ENCODE assay signal across 15 cellular contexts in genomic region chr11:14356342-14356741, GRCh38. TPM values are rescaled to one million over a fixed set of nuclear protein-coding genes. Genes with fewer than 3 reads are reported as not detected.
DNase-seq lines count a peak whose midpoint lies in the region; ATAC-seq and TF ChIP-seq lines count a peak whose summit lies in the region.
"Had no signal": no experiment of that assay in that cellular context is flagged by ENCODE, and none has a peak within 500 bp of the region (broad histone marks: within the 10 kb centered on the region; RNA-seq: fewer than 3 reads in every experiment).

No MANE protein-coding gene starts in this region.

- no peaks in the 10 kb centered on the region for H3K9me3 Mint-ChIP-seq in activated naive CD4-positive, alpha-beta T cell treated with anti-CD3 and anti-CD28 coated beads for 36 hours
- H3K9me3 Mint-ChIP-seq in activated naive CD4-positive, alpha-beta T cell treated with anti-CD3 and anti-CD28 coated beads, Interleukin-2, amount 50 U/mL, for 72 hours = no peaks in the 10 kb centered on the region
- H3K9me3 Mint-ChIP-seq in activated B cell treated with CpG ODN at 0.5 μM for 24 hours (no peaks in the 10 kb centered on the region), CD14-positive monocyte (peaks cover 0 to 8% (median 2%) of the 10 kb centered on the region in 7 donors)
- H3K9me3 Mint-ChIP-seq in stimulated activated effector memory CD8-positive, alpha-beta T cell treated with anti-CD3 and anti-CD28 coated beads, Interleukin-12 subunit alpha, Interleukin-12 subunit beta, amount 100 ng/mL, for 72 hours = no peaks in the 10 kb centered on the region

- intact Hi-C loops in activated naive CD4-positive, alpha-beta T cell treated with anti-CD3 and anti-CD28 coated beads for 36 hours (cut with micrococcal nuclease) = loop anchor here (2.0 kb wide), 1 partner anchor 14 kb away; no protein-coding TSS in a partner anchor
- intact Hi-C loops in activated B cell treated with CpG ODN at 0.5 μM for 24 hours (cut with micrococcal nuclease) (loop anchor here (5.0 kb wide), 1 partner anchor 141 kb away; the partner anchor contains the start of gene COPB1), CD14-positive monocyte (cut with micrococcal nuclease) (no loop called here)

- no peaks in the 10 kb centered on the region for H3K27me3 Mint-ChIP-seq in activated naive CD4-positive, alpha-beta T cell treated with anti-CD3 and anti-CD28 coated beads for 36 hours (ENCODE audit: low read depth)
- H3K27me3 Mint-ChIP-seq in activated B cell treated with CpG ODN at 0.5 μM for 24 hours (no peaks in the 10 kb centered on the region), CD14-positive monocyte (ENCODE audit: low read depth in 3 of 3) (peaks cover 50 to 60% (median 54%) of the 10 kb centered on the region in 3 donors)

- TF ChIP-seq CTCF in activated B cell treated with CpG ODN at 0.5 μM for 24 hours (IDR thresholded peaks at IDR 0.05) (no peak), fibroblast of the aortic adventitia (IDR thresholded peaks at IDR 0.05; ENCODE audit: insufficient read depth, low read length) (no peak), CD14-positive monocyte (IDR thresholded peaks at IDR 0.05) (no peak)

- H3K4me3 Mint-ChIP-seq in activated naive CD4-positive, alpha-beta T cell treated with anti-CD3 and anti-CD28 coated beads for 36 hours = peak overlapping the region; percentile 14
- H3K4me3 Mint-ChIP-seq in activated B cell treated with CpG ODN at 0.5 μM for 24 hours = peak overlapping the region; percentile 73
- peak overlapping the region; percentile 96 for H3K4me3 Mint-ChIP-seq in stimulated activated effector memory CD8-positive, alpha-beta T cell treated with anti-CD3 and anti-CD28 coated beads, Interleukin-12 subunit alpha, Interleukin-12 subunit beta, amount 100 ng/mL, for 72 hours
- H3K4me3 Mint-ChIP-seq in CD14-positive monocyte = no peak overlapping the region

- H3K4me1 Mint-ChIP-seq in activated naive CD4-positive, alpha-beta T cell treated with anti-CD3 and anti-CD28 coated beads for 36 hours (ENCODE audit: low read depth) = peaks cover 33% of the 10 kb centered on the region
- peaks cover 59% of the 10 kb centered on the region for H3K4me1 Mint-ChIP-seq in activated B cell treated with CpG ODN at 0.5 μM for 24 hours
- peaks cover 47% of the 10 kb centered on the region for H3K4me1 Mint-ChIP-seq in stimulated activated effector memory CD8-positive, alpha-beta T cell treated with anti-CD3 and anti-CD28 coated beads, Interleukin-12 subunit alpha, Interleukin-12 subunit beta, amount 100 ng/mL, for 72 hours
- peaks cover 8% of the 10 kb centered on the region for H3K4me1 Mint-ChIP-seq in CD14-positive monocyte

- DNase-seq in activated naive CD4-positive, alpha-beta T cell treated with anti-CD3 and anti-CD28 coated beads for 36 hours = no peak
- DNase-seq in activated naive CD4-positive, alpha-beta T cell treated with anti-CD3 and anti-CD28 coated beads, Interleukin-2, amount 50 U/mL, for 72 hours (ENCODE audit: low spot score in 2 of 2) = no peak
- DNase-seq in activated B cell treated with CpG ODN at 0.5 μM for 24 hours (no peak), fibroblast of the aortic adventitia (ENCODE audit: low read depth) (no peak), NCI-H510A treated with DMSO at 0.1 percent for 48 hours (lab: John Stamatoyannopoulos, UW) (no peak), CD14-positive monocyte (ENCODE audit: low spot score) (no peak)
- DNase-seq in stimulated activated effector memory CD8-positive, alpha-beta T cell treated with anti-CD3 and anti-CD28 coated beads, Interleukin-12 subunit alpha, Interleukin-12 subunit beta, amount 100 ng/mL, for 72 hours (ENCODE audit: low spot score in 2 of 2) = no peak
- DNase-seq in NK-92 treated with Interleukin-12 subunit alpha and Interleukin-12 subunit beta, amount 100 ng/mL, for 24 hours (lab: John Stamatoyannopoulos, UW) = no peak
- DNase-seq: EL, hippocampal formation, lower lobe of right lung, NCI-H446 treated with DMSO at 0.1 percent for 48 hours, uterus had no signal

- peak overlapping the region; percentile 7 for H3K4me3 ChIP-seq in fibroblast of the aortic adventitia (ENCODE audit: low read depth, low read length)
- H3K4me3 ChIP-seq: lower lobe of right lung, prostate gland, uterus had no signal

- peaks cover 5% of the 10 kb centered on the region for H3K36me3 Mint-ChIP-seq in activated naive CD4-positive, alpha-beta T cell treated with anti-CD3 and anti-CD28 coated beads for 36 hours (ENCODE audit: low read depth)
- peaks cover 10 to 17% of the 10 kb centered on the region in 2 donors for H3K36me3 Mint-ChIP-seq in activated naive CD4-positive, alpha-beta T cell treated with anti-CD3 and anti-CD28 coated beads, Interleukin-2, amount 50 U/mL, for 72 hours
- H3K36me3 Mint-ChIP-seq in activated B cell treated with CpG ODN at 0.5 μM for 24 hours (ENCODE audit: low read depth) (peaks cover 34% of the 10 kb centered on the region), CD14-positive monocyte (no peaks in the 10 kb centered on the region)
- H3K36me3 Mint-ChIP-seq in stimulated activated effector memory CD8-positive, alpha-beta T cell treated with anti-CD3 and anti-CD28 coated beads, Interleukin-12 subunit alpha, Interleukin-12 subunit beta, amount 100 ng/mL, for 72 hours = peaks cover 36% of the 10 kb centered on the region

- no peak overlapping the region for H3K27ac Mint-ChIP-seq in activated naive CD4-positive, alpha-beta T cell treated with anti-CD3 and anti-CD28 coated beads for 36 hours
- no peak overlapping the region for H3K27ac Mint-ChIP-seq in activated naive CD4-positive, alpha-beta T cell treated with anti-CD3 and anti-CD28 coated beads, Interleukin-2, amount 50 U/mL, for 72 hours
- H3K27ac Mint-ChIP-seq in activated B cell treated with CpG ODN at 0.5 μM for 24 hours = peak overlapping the region; percentile 54
- no peak overlapping the region for H3K27ac Mint-ChIP-seq in stimulated activated effector memory CD8-positive, alpha-beta T cell treated with anti-CD3 and anti-CD28 coated beads, Interleukin-12 subunit alpha, Interleukin-12 subunit beta, amount 100 ng/mL, for 72 hours
- no peak overlapping the region for H3K27ac Mint-ChIP-seq in CD14-positive monocyte

- ATAC-seq in activated naive CD4-positive, alpha-beta T cell treated with anti-CD3 and anti-CD28 coated beads, Interleukin-2, amount 50 U/mL, for 72 hours = no peak
- ATAC-seq in activated B cell treated with CpG ODN at 0.5 μM for 24 hours (ENCODE audit: low read depth) = no peak
- ATAC-seq in stimulated activated effector memory CD8-positive, alpha-beta T cell treated with anti-CD3 and anti-CD28 coated beads, Interleukin-12 subunit alpha, Interleukin-12 subunit beta, amount 100 ng/mL, for 72 hours = no peak
- ATAC-seq: lower lobe of right lung, Panc1 had no signal

- POLR2A ChIA-PET in activated B cell treated with CpG ODN at 0.5 μM for 24 hours (lab: Charles Lee) = interaction anchor here (0.6 to 1.1 kb wide), 4 partner anchors 15 to 60 kb away, joined by 3 to 6 read pairs (median 4); no protein-coding TSS in a partner anchor

- CTCF ChIA-PET in activated naive CD4-positive, alpha-beta T cell treated with anti-CD3 and anti-CD28 coated beads for 36 hours (lab: Charles Lee) = interaction anchor here (0.8 to 0.9 kb wide), 3 partner anchors 20 to 99 kb away, joined by 3 read pairs; no protein-coding TSS in a partner anchor
- CTCF ChIA-PET in activated B cell treated with CpG ODN at 0.5 μM for 24 hours (lab: Charles Lee) = interaction anchor here (1.0 to 1.2 kb wide), 2 partner anchors 46 to 55 kb away, joined by 3 to 4 read pairs; no protein-coding TSS in a partner anchor

RNA-seq across cellular contexts. Expression of gene RRAS2, which starts 2.6 kb away (rescaled TPM):
- total RNA-seq in activated naive CD4-positive, alpha-beta T cell treated with anti-CD3 and anti-CD28 coated beads for 36 hours = 10 to 100 TPM; 36.6 to 36.8 TPM
- total RNA-seq in activated naive CD4-positive, alpha-beta T cell treated with anti-CD3 and anti-CD28 coated beads, Interleukin-2, amount 50 U/mL, for 72 hours = 10 to 100 TPM; 32.7 to 56.6 TPM
- total RNA-seq in activated B cell treated with CpG ODN at 0.5 μM for 24 hours = 97.7 and 106 TPM in 2 replicates
- 83.0 and 95.6 TPM in 2 replicates for total RNA-seq in fibroblast of the aortic adventitia (ENCODE audit: low replicate concordance)
- polyA plus RNA-seq in CD14-positive monocyte = under 1 TPM in 1 of 2 donors, not detected in 1; 0.19 TPM

Comparison
In these comparisons a context has a peak if more than half of its experiments do, and no peak if none do; other contexts are left out.
1. H3K4me3 Mint-ChIP-seq: peak in activated naive CD4-positive, alpha-beta T cell treated with anti-CD3 and anti-CD28 coated beads for 36 hours (single experiment), activated B cell treated with CpG ODN at 0.5 μM for 24 hours (single experiment) and stimulated activated effector memory CD8-positive, alpha-beta T cell treated with anti-CD3 and anti-CD28 coated beads, Interleukin-12 subunit alpha, Interleukin-12 subunit beta, amount 100 ng/mL, for 72 hours (single experiment); none in CD14-positive monocyte (0 of 2).
2. intact Hi-C loops: an anchor here in activated naive CD4-positive, alpha-beta T cell treated with anti-CD3 and anti-CD28 coated beads for 36 hours (2.0 kb wide) and activated B cell treated with CpG ODN at 0.5 μM for 24 hours (5.0 kb wide); none called in CD14-positive monocyte.